In the genomic region with DNA sequence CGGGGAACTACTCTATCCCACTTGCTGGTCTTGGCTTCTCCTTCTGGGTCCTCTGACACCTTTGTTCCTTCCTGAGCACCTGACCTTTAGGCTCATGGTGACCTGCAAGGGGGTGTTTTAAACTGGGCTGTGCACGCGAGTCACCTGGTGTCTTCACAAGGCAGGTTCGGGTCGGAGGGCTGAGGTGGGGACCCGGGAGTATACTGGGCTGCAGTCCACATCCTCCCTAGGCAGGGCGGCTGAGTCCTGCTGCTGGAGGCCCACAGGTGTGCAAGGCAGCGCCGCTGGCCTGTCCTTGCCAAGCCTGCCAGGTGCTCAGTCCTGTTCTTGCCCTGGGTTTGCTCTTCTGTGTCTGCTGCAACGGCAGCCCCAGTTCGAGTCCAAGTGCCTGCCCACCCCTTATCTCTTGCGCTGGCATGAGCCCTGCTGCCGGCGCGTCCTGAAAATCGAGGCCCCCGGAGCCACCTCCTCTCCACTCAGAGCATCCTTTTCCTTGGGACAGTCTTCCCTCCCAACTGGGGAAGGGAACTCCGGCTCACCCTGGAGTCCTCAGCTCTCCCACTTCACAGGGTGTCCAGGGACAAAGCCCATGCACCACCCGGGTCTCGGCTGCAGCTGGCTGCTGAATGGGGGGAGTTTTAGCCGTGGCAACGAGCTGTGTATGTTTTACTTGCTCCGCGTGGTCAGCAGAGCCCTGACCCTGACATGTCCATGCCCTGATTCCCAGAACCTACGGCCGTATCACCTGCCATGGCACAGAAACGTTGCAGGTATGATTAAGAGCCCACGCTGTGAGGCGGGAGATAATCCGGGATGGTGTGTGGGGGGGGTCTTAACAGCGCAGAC, we compare ENCODE assay signal across 23 cellular contexts.
"Had no signal": no experiment of that assay in that cellular context is flagged by ENCODE, and none has a peak within 500 bp of the region (broad histone marks: within the 10 kb centered on the region; RNA-seq: fewer than 3 reads in every experiment).

No MANE protein-coding gene starts in this region.

- H3K4me2 ChIP-seq: smooth muscle cell had no signal

- H3K27ac ChIP-seq: brain microvascular endothelial cell, heart left ventricle, ovary, suprapubic skin, tibial nerve had no signal

- H3K9me3 ChIP-seq: heart left ventricle, mucosa of descending colon, ovary, suprapubic skin, tibial nerve had no signal

- H3K4me3 ChIP-seq: heart left ventricle, lung, mucosa of descending colon, ovary, smooth muscle cell, suprapubic skin, tibial nerve had no signal

- H3K4me1 ChIP-seq: heart left ventricle, tibial nerve had no signal

- H3K36me3 ChIP-seq: brain microvascular endothelial cell, heart left ventricle, ovary, suprapubic skin, tibial nerve had no signal

- DNase-seq: activated CD4-positive, alpha-beta T cell treated with anti-CD3 and anti-CD28 coated beads for 4 hours; activated CD4-positive, alpha-beta T cell treated with anti-CD3 and anti-CD28 coated beads, Interleukin-2, amount 50 U/mL, for 4 hours; activated CD8-positive, alpha-beta memory T cell treated with anti-CD3 and anti-CD28 coated beads, Interleukin-2, amount 50 U/mL, for 4 hours; activated gamma-delta T cell treated with Interleukin-2 at 50 U/mL for 16 hours; activated naive CD4-positive, alpha-beta T cell treated with anti-CD3 and anti-CD28 coated beads, Interleukin-2, amount 50 U/mL, for 16 hours; activated T-cell treated with anti-CD3 and anti-CD28 coated beads, Interleukin-2, amount 50 U/mL, for 1 hour; amniotic stem cell; brain microvascular endothelial cell; endodermal cell; foreskin fibroblast; hypothalamus; kidney glomerular epithelial cell; mesendoderm; ovary; retina; stimulated activated naive CD4-positive, alpha-beta T cell; T-helper 1 cell had no signal

- H3K27me3 ChIP-seq: brain microvascular endothelial cell, ovary had no signal
